In genomic region chr10:75683158-75683557, GRCh38 we compare ENCODE assay signal across 16 cellular contexts.
"Had no signal": no experiment of that assay in that cellular context is flagged by ENCODE, and none has a peak within 500 bp of the region (broad histone marks: within the 10 kb centered on the region; RNA-seq: fewer than 3 reads in every experiment).

No MANE protein-coding gene starts in this region.

- H3K4me1 ChIP-seq: foreskin keratinocyte had no signal

- DNase-seq: activated CD4-positive, alpha-beta memory T cell treated with anti-CD3 and anti-CD28 coated beads, Interleukin-2, amount 10 ng/mL, durations not matched to agents 7 days and 5 days; activated CD4-positive, alpha-beta T cell treated with anti-CD3 and anti-CD28 coated beads for 36 hours; activated effector memory CD4-positive, alpha-beta T cell treated with Interleukin-2 at 50 U/mL for 16 hours; activated T-cell treated with anti-CD3 and anti-CD28 coated beads, Interleukin-2, amount 50 U/mL, for 24 hours; caudate nucleus; foreskin keratinocyte; immature natural killer cell; mammary epithelial cell; nucleus accumbens; SHP77; stimulated activated CD4-positive, alpha-beta T cell treated with anti-CD3 and anti-CD28 coated beads, Interleukin-2, amount 100 ng/mL, for 48 hours; stimulated activated naive B cell treated with anti-CD40 and anti-IgM and Interleukin-4, amounts not matched to agents 10 μg/mL and 1 μg/mL and 100 μg/mL, for 72 hours; substantia nigra; trophoblast cell had no signal

- ATAC-seq: activated CD4-positive, alpha-beta T cell treated with anti-CD3 and anti-CD28 coated beads for 36 hours; activated naive CD4-positive, alpha-beta T cell treated with anti-CD3 and anti-CD28 coated beads, Interleukin-2, amount 50 U/mL, for 72 hours; foreskin keratinocyte; natural killer cell treated with Interleukin-12 subunit alpha and Interleukin-12 subunit beta and Interleukin-15 and Interleukin-18, amount 100 ng/mL, for 72 hours; stimulated activated naive B cell treated with anti-CD40 and anti-IgM and Interleukin-4, amounts not matched to agents 10 μg/mL and 1 μg/mL and 100 μg/mL, for 72 hours had no signal

- H3K27ac ChIP-seq: foreskin keratinocyte had no signal
